ENCODE assay signal across 1 cellular context in genomic region chr5:142248853-142249462, GRCh38.
TF ChIP-seq lines count a peak whose summit lies in the region.

No MANE protein-coding gene starts in this region.

TF ChIP-seq in K562, 482 proteins besides CTCF, POLR2A, EP300 and RAD21 (continued from another document):
- TF ChIP-seq MGA (IDR thresholded peaks at IDR 0.05) (peak; percentile 67), PHF8 (IDR thresholded peaks at IDR 0.05; ENCODE audit: borderline replicate concordance, low read length) (peak; percentile 23; the same call in 1 of the 2 replicates), ZNF766 (CRISPR knock-in tag; conservative IDR thresholded peaks at IDR 0.05) (peak; percentile 90), ZNF398 (CRISPR knock-in tag; IDR thresholded peaks at IDR 0.05) (no peak), JUND (IDR thresholded peaks at IDR 0.05; ENCODE audit: borderline replicate concordance, low read depth, low read length) (no peak), JUND (tag; IDR thresholded peaks at IDR 0.05; ENCODE audit: borderline replicate concordance, low read depth, low read length) (no peak)
- TF ChIP-seq, protein P1, sequence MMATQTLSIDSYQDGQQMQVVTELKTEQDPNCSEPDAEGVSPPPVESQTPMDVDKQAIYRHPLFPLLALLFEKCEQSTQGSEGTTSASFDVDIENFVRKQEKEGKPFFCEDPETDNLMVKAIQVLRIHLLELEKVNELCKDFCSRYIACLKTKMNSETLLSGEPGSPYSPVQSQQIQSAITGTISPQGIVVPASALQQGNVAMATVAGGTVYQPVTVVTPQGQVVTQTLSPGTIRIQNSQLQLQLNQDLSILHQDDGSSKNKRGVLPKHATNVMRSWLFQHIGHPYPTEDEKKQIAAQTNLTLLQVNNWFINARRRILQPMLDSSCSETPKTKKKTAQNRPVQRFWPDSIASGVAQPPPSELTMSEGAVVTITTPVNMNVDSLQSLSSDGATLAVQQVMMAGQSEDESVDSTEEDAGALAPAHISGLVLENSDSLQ (IDR thresholded peaks at IDR 0.05), result peak; percentile 93
